8 cellular contexts compared by ENCODE assay signal in genomic region chr15:82046668-82047492, GRCh38. TPM values are rescaled to one million over a fixed set of nuclear protein-coding genes. Genes with fewer than 3 reads are reported as not detected.
DNase-seq lines count a peak whose midpoint lies in the region; ATAC-seq and TF ChIP-seq lines count a peak whose summit lies in the region.

No MANE protein-coding gene starts in this region.

- DNase-seq in COLO829 (ENCODE audit: low spot score) (peak; percentile 82), GM20000 (ENCODE audit: low spot score) (peak; percentile 99), HT-29 (ENCODE audit: low spot score) (peak; percentile 93), NOMO-1 treated with DMSO at 0.1 percent for 48 hours (lab: John Stamatoyannopoulos, UW; ENCODE audit: unreplicated experiment) (peak; percentile 75), epidermal melanocyte (ENCODE audit: insufficient read length, low spot score) (peak; percentile 95), mucosa of descending colon (peak; percentile 86 to 92 (median 91))
- peak; percentile 87 for DNase-seq in activated CD8-positive, alpha-beta memory T cell treated with anti-CD3 and anti-CD28 coated beads, Interleukin-2, amount 50 U/mL, for 4 hours
- DNase-seq in stimulated activated CD8-positive, alpha-beta memory T cell treated with anti-CD3 and anti-CD28 coated beads, Interleukin-2, amount 100 ng/mL, for 48 hours (ENCODE audit: low read depth in 2 of 2) = peak; percentile 84 to 85

- TF ChIP-seq CTCF in GM20000 (IDR thresholded peaks at IDR 0.05; ENCODE audit: extremely low read depth, missing control alignments) (peak; percentile 44), mucosa of descending colon (IDR thresholded peaks at IDR 0.05) (peak; percentile 65)

- peak overlapping the region; percentile 40 for H3K4me3 ChIP-seq in mucosa of descending colon

- H3K36me3 ChIP-seq in mucosa of descending colon (ENCODE audit: low read depth) = no peaks in the 10 kb centered on the region

- intact Hi-C loops in mucosa of descending colon (cut with DNase I, micrococcal nuclease) = no loop called here

- H3K9me3 ChIP-seq in mucosa of descending colon = no peaks in the 10 kb centered on the region

- peak; percentile 90 for ATAC-seq in mucosa of descending colon

- peaks cover 20% of the 10 kb centered on the region for H3K4me1 ChIP-seq in mucosa of descending colon (ENCODE audit: low read depth)

RNA-seq across cellular contexts. Expression of gene MEX3B, which starts 1.1 kb away (rescaled TPM):
- 0.92 and 1.7 TPM in 2 replicates for total RNA-seq in HT-29 (2014; rRNA removed; shearing (Covaris generic))
- total RNA-seq in mucosa of descending colon = 1 to 10 TPM in 2 of 3 donors, under 1 TPM in 1; 0.29 to 5.5 (median 1.1) TPM

Comparison
In these comparisons a context has a peak if more than half of its experiments do, and no peak if none do; other contexts are left out.
1. Peak in every context shown above with its lines: DNase-seq, ATAC-seq and H3K4me3 ChIP-seq.